9 cellular contexts compared by ENCODE assay signal in genomic region chrX:40652664-40653063, GRCh38. TPM values are rescaled to one million over a fixed set of nuclear protein-coding genes. Genes with fewer than 3 reads are reported as not detected.
"Had no signal": no experiment of that assay in that cellular context is flagged by ENCODE, and none has a peak within 500 bp of the region (broad histone marks: within the 10 kb centered on the region; RNA-seq: fewer than 3 reads in every experiment).

No MANE protein-coding gene starts in this region.

- H3K4me3 Mint-ChIP-seq: IgD-negative memory B cell had no signal

- H3K27me3 Mint-ChIP-seq: IgD-negative memory B cell had no signal

- ATAC-seq: HCT116, HepG2 had no signal

- DNase-seq: GM23248, GOT3, H7, KBM-7 had no signal

- H3K9me3 Mint-ChIP-seq: IgD-negative memory B cell had no signal

RNA-seq across cellular contexts. Expression of gene MPC1L, which starts 29.4 kb away (rescaled TPM):
- total RNA-seq: GM23248, H4, H7, HepG2, HT1080 had no signal
